11 cellular contexts compared by ENCODE assay signal in the genomic region with DNA sequence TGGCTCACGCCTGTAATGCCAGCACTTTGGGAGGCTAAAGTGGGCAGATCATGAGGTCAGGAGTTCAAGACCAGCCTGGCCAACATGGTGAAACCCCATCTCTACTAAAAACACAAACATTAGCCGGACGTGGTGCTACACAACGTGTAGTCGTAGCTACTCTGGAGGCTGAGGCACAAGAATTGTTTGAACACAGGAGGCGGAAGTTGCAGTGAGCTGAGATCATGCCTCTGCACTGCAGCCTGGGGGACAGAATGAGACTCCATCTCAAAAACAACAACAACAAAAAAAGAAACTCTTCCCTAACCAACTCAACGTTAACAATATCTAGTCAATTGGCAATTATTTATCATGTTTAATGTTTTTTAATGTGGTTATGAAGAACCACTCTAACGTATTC.
DNase-seq lines count a peak whose midpoint lies in the region; ATAC-seq, FAIRE-seq and TF ChIP-seq lines count a peak whose summit lies in the region.
"Had no signal": no experiment of that assay in that cellular context is flagged by ENCODE, and none has a peak within 500 bp of the region (broad histone marks: within the 10 kb centered on the region; RNA-seq: fewer than 3 reads in every experiment).

No MANE protein-coding gene starts in this region.

- no peak for DNase-seq in natural killer cell treated with Interleukin-12 subunit alpha and Interleukin-12 subunit beta and Interleukin-15 and Interleukin-18, amount 100 ng/mL, for 72 hours (ENCODE audit: low spot score)
- DNase-seq in natural killer cell (no peak), GM12878 (ENCODE audit: low read depth, low spot score) (no peak), vagina (ENCODE audit: extremely low spot score in 2 of 2) (no peak), NCI-H524 (lab: John Stamatoyannopoulos, UW) (no peak), DMS153 treated with DMSO at 0.1 percent for 48 hours (lab: John Stamatoyannopoulos, UW; ENCODE audit: unreplicated experiment) (no peak), neural progenitor cell (ENCODE audit: low spot score) (no peak)
- DNase-seq: C1 segment of cervical spinal cord, NCI-H774, nucleus accumbens had no signal

- CTCF ChIA-PET in GM12878 (lab: Yijun Ruan, JAX): interaction anchor here (1.5 kb wide), 1 partner anchor 33 kb away, joined by 3 read pairs; no protein-coding TSS in a partner anchor

- RAD21 ChIA-PET in GM12878 (lab: Charles Lee; ENCODE audit: unreplicated experiment): no interaction called here

- no peak for ATAC-seq in natural killer cell treated with Interleukin-12 subunit alpha and Interleukin-12 subunit beta and Interleukin-15 and Interleukin-18, amount 100 ng/mL, for 72 hours
- ATAC-seq in natural killer cell (no peak), GM12878 (no peak)

- no peaks in the 10 kb centered on the region for H3K27me3 ChIP-seq in GM12878 (replicated peaks in 1 of 2; ENCODE audit: control insufficient read depth in 2 of 2, insufficient read depth in 2 of 2, low read length in 1 of 2)
- H3K27me3 ChIP-seq in vagina: no peaks in the 10 kb centered on the region
- H3K27me3 ChIP-seq in neural progenitor cell: no peaks in the 10 kb centered on the region

- intact Hi-C loops in natural killer cell (cut with micrococcal nuclease) (no loop called here), GM12878 (cut with micrococcal nuclease; ENCODE audit: unreplicated experiment) (loop anchor here (2.0 kb wide), 1 partner anchor 33 kb away; no protein-coding TSS in a partner anchor), vagina (cut with DNase I) (no loop called here)

- H3K36me3 ChIP-seq in GM12878 (ENCODE audit: control insufficient read depth in 2 of 2, insufficient read depth in 2 of 2, low read length in 1 of 2): no peaks in the 10 kb centered on the region
- no peaks in the 10 kb centered on the region for H3K36me3 ChIP-seq in mesodermal cell (ENCODE audit: control insufficient read depth, insufficient read depth, low read length)
- H3K36me3 ChIP-seq in vagina: no peaks in the 10 kb centered on the region
- H3K36me3 ChIP-seq in neural progenitor cell: no peaks in the 10 kb centered on the region

- TF ChIP-seq EP300 in GM12878 (IDR thresholded peaks at IDR 0.05; ENCODE audit: borderline replicate concordance in 1 of 2, control insufficient read depth in 1 of 2, low read depth in 2 of 2, low read length in 2 of 2): no peak

- H3K9me3 ChIP-seq in GM12878 (replicated peaks; ENCODE audit: control insufficient read depth, insufficient read depth, low read length): no peaks in the 10 kb centered on the region
- H3K9me3 ChIP-seq in mesodermal cell (ENCODE audit: control insufficient read depth, low read length): no peaks in the 10 kb centered on the region
- no peaks in the 10 kb centered on the region for H3K9me3 ChIP-seq in vagina
- no peaks in the 10 kb centered on the region for H3K9me3 ChIP-seq in neural progenitor cell (ENCODE audit: low read depth)

- no peaks in the 10 kb centered on the region for H3F3A ChIP-seq in neural progenitor cell (ENCODE audit: low read depth)

- H3K79me2 ChIP-seq in GM12878 (ENCODE audit: control insufficient read depth, insufficient read depth, low read length) (no peaks in the 10 kb centered on the region), neural progenitor cell (ENCODE audit: low read depth) (no peaks in the 10 kb centered on the region)

- H3K27ac Mint-ChIP-seq in natural killer cell treated with Interleukin-12 subunit alpha and Interleukin-12 subunit beta and Interleukin-15 and Interleukin-18, amount 100 ng/mL, for 72 hours: peak overlapping the region; percentile 89 to 93
- no peak overlapping the region for H3K27ac Mint-ChIP-seq in natural killer cell
- no peak overlapping the region for H3K27ac Mint-ChIP-seq in neural progenitor cell

- TF ChIP-seq CTCF in natural killer cell (IDR thresholded peaks at IDR 0.05): no peak
- TF ChIP-seq CTCF in GM12878 (IDR thresholded peaks at IDR 0.05 in 2 of 3, conservative IDR thresholded peaks at IDR 0.05 in 1 of 3; ENCODE audit: control insufficient read depth in 2 of 3, extremely low read depth in 1 of 3, insufficient read depth in 1 of 3, low read depth in 3 of 3, low read length in 3 of 3): no peak
- no peak for TF ChIP-seq CTCF in vagina (IDR thresholded peaks at IDR 0.05)
- TF ChIP-seq CTCF in neural progenitor cell (IDR thresholded peaks at IDR 0.05): no peak

- peaks cover 6% of the 10 kb centered on the region for H3K9me3 Mint-ChIP-seq in natural killer cell treated with Interleukin-12 subunit alpha and Interleukin-12 subunit beta and Interleukin-15 and Interleukin-18, amount 100 ng/mL, for 72 hours
- H3K9me3 Mint-ChIP-seq in natural killer cell (no peaks in the 10 kb centered on the region), neural progenitor cell (peaks cover 2% of the 10 kb centered on the region)

- no peak for FAIRE-seq in GM12878 (lab: Jason Lieb, UNC)

- peaks cover 2 to 10% of the 10 kb centered on the region in 2 donors for H3K27me3 Mint-ChIP-seq in natural killer cell treated with Interleukin-12 subunit alpha and Interleukin-12 subunit beta and Interleukin-15 and Interleukin-18, amount 100 ng/mL, for 72 hours
- H3K27me3 Mint-ChIP-seq in natural killer cell (ENCODE audit: low read depth in 2 of 2): peaks cover 0 to 3% of the 10 kb centered on the region in 2 donors
- H3K27me3 Mint-ChIP-seq in neural progenitor cell (ENCODE audit: insufficient read depth, low read depth): peaks cover 4% of the 10 kb centered on the region

- H3K4me3 ChIP-seq in GM12878 (no peak overlapping the region), mesodermal cell (ENCODE audit: extremely low read depth, insufficient read depth, low read length, poor library complexity, severe bottlenecking) (no peak overlapping the region), vagina (no peak overlapping the region), neural progenitor cell (no peak overlapping the region)

- POLR2A ChIA-PET in GM12878 (lab: Charles Lee): interaction anchor here (1.6 kb wide), 1 partner anchor 58 kb away, joined by 3 read pairs; no protein-coding TSS in a partner anchor

- H3K4me2 ChIP-seq in GM12878 (ENCODE audit: control insufficient read depth, insufficient read depth) (no peak overlapping the region), neural progenitor cell (no peak overlapping the region)

- peak overlapping the region; percentile 80 for H3K4me3 Mint-ChIP-seq in natural killer cell treated with Interleukin-12 subunit alpha and Interleukin-12 subunit beta and Interleukin-15 and Interleukin-18, amount 100 ng/mL, for 72 hours
- H3K4me3 Mint-ChIP-seq in natural killer cell: no peak overlapping the region
- H3K4me3 Mint-ChIP-seq in neural progenitor cell: no peak overlapping the region

- no peak overlapping the region for H3K9ac ChIP-seq in GM12878 (ENCODE audit: control insufficient read depth, insufficient read depth, low read length)
- no peak overlapping the region for H3K9ac ChIP-seq in neural progenitor cell

- no peak for TF ChIP-seq RAD21 in GM12878 (IDR thresholded peaks at IDR 0.05; ENCODE audit: insufficient read depth, low read depth, low read length)

- peaks cover 6% of the 10 kb centered on the region for H3K36me3 Mint-ChIP-seq in natural killer cell treated with Interleukin-12 subunit alpha and Interleukin-12 subunit beta and Interleukin-15 and Interleukin-18, amount 100 ng/mL, for 72 hours
- no peaks in the 10 kb centered on the region for H3K36me3 Mint-ChIP-seq in natural killer cell
- H3K36me3 Mint-ChIP-seq in neural progenitor cell: no peaks in the 10 kb centered on the region

- peaks cover 21 to 38% of the 10 kb centered on the region in 2 donors for H3K4me1 Mint-ChIP-seq in natural killer cell treated with Interleukin-12 subunit alpha and Interleukin-12 subunit beta and Interleukin-15 and Interleukin-18, amount 100 ng/mL, for 72 hours (ENCODE audit: low read depth in 2 of 2)
- peaks cover 15 to 26% of the 10 kb centered on the region in 2 donors for H3K4me1 Mint-ChIP-seq in natural killer cell
- peaks cover 13% of the 10 kb centered on the region for H3K4me1 Mint-ChIP-seq in neural progenitor cell

- SMC1A ChIA-PET in GM12878 (lab: Charles Lee; ENCODE audit: uncharacterized antibody, unreplicated experiment): interaction anchor here (3.2 to 8.3 kb wide), 3 partner anchors 11 to 33 kb away, joined by 10 to 89 read pairs (median 30); no protein-coding TSS in a partner anchor

- H3K27ac ChIP-seq in GM12878 (ENCODE audit: control insufficient read depth, insufficient read depth) (no peak overlapping the region), mesodermal cell (ENCODE audit: low read depth, low read length, severe bottlenecking) (peak overlapping the region; percentile 66), vagina (peak overlapping the region; percentile 64), neural progenitor cell (no peak overlapping the region)

- H3K4me1 ChIP-seq in GM12878 (ENCODE audit: control insufficient read depth, insufficient read depth, low read length) (no peaks in the 10 kb centered on the region), mesodermal cell (ENCODE audit: control insufficient read depth, insufficient read depth, low read length, poor library complexity, severe bottlenecking) (peaks cover 30% of the 10 kb centered on the region), vagina (peaks cover 33% of the 10 kb centered on the region), neural progenitor cell (peaks cover 7% of the 10 kb centered on the region)

- in situ Hi-C loops in GM12878 (cut with MboI): no loop called here

- 7% methylated on average over 8 of the region's 8 CpGs for WGBS in GM12878 (ENCODE audit: insufficient coverage, insufficient replicate concordance, low lambda C conversion rate, missing lambda C conversion rate)
- WGBS in mesodermal cell (ENCODE audit: insufficient coverage in 2 of 2), 2 experiments: 83 to 85% methylated on average over 4 of the region's 8 CpGs

- no peaks in the 10 kb centered on the region for H4K20me1 ChIP-seq in GM12878 (ENCODE audit: control insufficient read depth, insufficient read depth)
- no peaks in the 10 kb centered on the region for H4K20me1 ChIP-seq in neural progenitor cell (ENCODE audit: low read depth)

- TF ChIP-seq POLR2A in GM12878 (IDR thresholded peaks at IDR 0.05; ENCODE audit: low read depth, low read length) (no peak), vagina (IDR thresholded peaks at IDR 0.05) (no peak)

- H2AFZ ChIP-seq in GM12878 (ENCODE audit: control insufficient read depth, low read depth, low read length): no peak overlapping the region
- no peak overlapping the region for H2AFZ ChIP-seq in neural progenitor cell (replicated peaks)

- no TSS peak for BruUV-seq in GM12878 (replicated peaks; lab: Mats Ljungman, UMichigan)

TF ChIP-seq in GM12878, 131 proteins besides CTCF, POLR2A, EP300 and RAD21 (continues in another document):
- no peak for TF ChIP-seq SMC3 (IDR thresholded peaks at IDR 0.05; ENCODE audit: borderline replicate concordance, low read length)

Comparison
In these comparisons a context has a peak if more than half of its experiments do, and no peak if none do; other contexts are left out.
1. H3K27ac Mint-ChIP-seq: peak in natural killer cell treated with Interleukin-12 subunit alpha and Interleukin-12 subunit beta and Interleukin-15 and Interleukin-18, amount 100 ng/mL, for 72 hours (2 of 2); none in natural killer cell (0 of 2) and neural progenitor cell (single experiment).
2. H3K27ac ChIP-seq: peak in mesodermal cell (single experiment) and vagina (single experiment); none in GM12878 (single experiment) and neural progenitor cell (single experiment).